Comparison of ENCODE assay signal across 8 cellular contexts in the genomic region with DNA sequence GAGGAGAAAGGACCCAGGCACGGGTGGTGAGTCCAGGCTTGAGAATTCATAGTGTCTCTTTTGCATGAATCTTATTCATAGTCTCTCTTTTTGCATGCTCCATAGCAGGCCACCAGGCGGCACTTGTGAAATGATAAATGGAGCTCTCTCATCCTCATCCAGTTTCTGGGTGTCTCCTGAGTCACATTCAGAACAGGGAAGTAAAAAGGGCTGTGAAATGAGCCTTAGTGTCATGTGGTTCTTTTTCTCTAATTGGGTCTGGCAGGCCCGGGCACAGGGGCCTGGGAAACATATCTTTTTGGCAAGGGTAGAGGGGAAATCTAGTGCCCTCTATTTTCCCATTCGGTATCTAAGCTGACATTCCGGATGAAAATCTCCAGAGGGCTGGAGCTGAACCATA. TPM values are rescaled to one million over a fixed set of nuclear protein-coding genes. Genes with fewer than 3 reads are reported as not detected.
DNase-seq lines count a peak whose midpoint lies in the region; ATAC-seq and TF ChIP-seq lines count a peak whose summit lies in the region.

No MANE protein-coding gene starts in this region.

- no peaks in the 10 kb centered on the region for H3K79me2 ChIP-seq in Loucy (ENCODE audit: insufficient read depth, low read length)
- H3K79me2 ChIP-seq in hepatocyte = no peaks in the 10 kb centered on the region

- WGBS in hepatocyte (ENCODE audit: low lambda C conversion rate, missing lambda C conversion rate) = 73% methylated on average over 5 of the region's 5 CpGs
- WGBS in stomach, 5 donors = 46 to 63% (median 48%) methylated on average over 5 of the region's 5 CpGs

- no peak for TF ChIP-seq POLR2A in stomach (IDR thresholded peaks at IDR 0.05)

- H3K27ac ChIP-seq in hepatocyte (no peak overlapping the region), stomach (peak overlapping the region in 3 of 5 donors; percentile 40 to 49 (median 40))

- H3F3A ChIP-seq in Loucy (ENCODE audit: low read depth) = no peaks in the 10 kb centered on the region

- intact Hi-C loops in stomach (cut with DNase I; ENCODE audit: low total_unique reads) = no loop called here

- H3K9me2 ChIP-seq in Loucy (replicated peaks; ENCODE audit: low read depth, low read length) (no peaks in the 10 kb centered on the region), hepatocyte (replicated peaks; ENCODE audit: insufficient read depth) (no peaks in the 10 kb centered on the region)

- ATAC-seq in HG03097 (IDR thresholded peaks at IDR 0.05; ENCODE audit: low FRiP score, unreplicated experiment) = no peak

- 0 out of 2 replicates have a peak overlapping the region, but pooled peaks have one; percentile 5 for H2AFZ ChIP-seq in Loucy (ENCODE audit: low read length)
- H2AFZ ChIP-seq in hepatocyte = no peak overlapping the region

- H3K4me3 ChIP-seq in Loucy (ENCODE audit: low read length, poor library complexity, severe bottlenecking) (no peak overlapping the region), hepatocyte (no peak overlapping the region), stomach (no peak overlapping the region)

- H3K27me3 ChIP-seq in Loucy (ENCODE audit: insufficient read depth, low read length, poor library complexity, severe bottlenecking) = no peaks in the 10 kb centered on the region
- no peaks in the 10 kb centered on the region for H3K27me3 ChIP-seq in hepatocyte
- no peaks in the 10 kb centered on the region for H3K27me3 ChIP-seq in stomach

- TF ChIP-seq CTCF in GM20000 (IDR thresholded peaks at IDR 0.05; ENCODE audit: extremely low read depth, missing control alignments) (peak; percentile 18), Loucy (conservative IDR thresholded peaks at IDR 0.05; ENCODE audit: low read length) (peak; percentile 39), hepatocyte (IDR thresholded peaks at IDR 0.05; ENCODE audit: poor library complexity) (peak; percentile 34), stomach (IDR thresholded peaks at IDR 0.05) (peak in 2 of 7 experiments; percentile 22 to 31)

- no peak for TF ChIP-seq EP300 in stomach (IDR thresholded peaks at IDR 0.05)

- H3K9me3 ChIP-seq in Loucy (ENCODE audit: insufficient read depth, low read depth, low read length) (no peaks in the 10 kb centered on the region), hepatocyte (ENCODE audit: low read depth) (no peaks in the 10 kb centered on the region), stomach (no peaks in the 10 kb centered on the region)

- no peak overlapping the region for H3K4me2 ChIP-seq in Loucy (ENCODE audit: low read depth, low read length, poor library complexity, severe bottlenecking)
- no peak overlapping the region for H3K4me2 ChIP-seq in hepatocyte

- H4K20me1 ChIP-seq in Loucy (ENCODE audit: insufficient read depth, low read length, poor library complexity, severe bottlenecking) = no peaks in the 10 kb centered on the region
- H4K20me1 ChIP-seq in hepatocyte (ENCODE audit: insufficient read depth, poor library complexity, severe bottlenecking) = no peaks in the 10 kb centered on the region

- H3K36me3 ChIP-seq in Loucy (ENCODE audit: insufficient read depth, low read length) = no peaks in the 10 kb centered on the region
- no peaks in the 10 kb centered on the region for H3K36me3 ChIP-seq in hepatocyte (replicated peaks; ENCODE audit: insufficient read depth, low read depth)
- no peaks in the 10 kb centered on the region for H3K36me3 ChIP-seq in stomach

- H3K4me1 ChIP-seq in Loucy (ENCODE audit: insufficient read depth, low read length, poor library complexity, severe bottlenecking) (no peaks in the 10 kb centered on the region), hepatocyte (ENCODE audit: insufficient read depth) (no peaks in the 10 kb centered on the region), stomach (peaks cover 0 to 24% (median 10%) of the 10 kb centered on the region in 4 donors)

- H3K9ac ChIP-seq in Loucy (ENCODE audit: low read depth, low read length, poor library complexity, severe bottlenecking) = no peak overlapping the region

- in situ Hi-C loops in Caki2 (cut with HindIII; ENCODE audit: low pct_unique_long_range_greater_than_20kb, low sequenced_read_pairs) = no loop called here

- DNase-seq in Caki2 (ENCODE audit: low read depth) = peak; percentile 50
- peak; percentile 45 for DNase-seq in GM20000 (ENCODE audit: low spot score)
- DNase-seq in amniotic epithelial cell (ENCODE audit: low read depth) = peak; percentile 62
- DNase-seq in hepatocyte (ENCODE audit: low spot score) = peak; percentile 39
- DNase-seq in stomach = peak; percentile 28
- no peak for DNase-seq in NCI-H510A treated with DMSO at 0.1 percent for 48 hours (lab: John Stamatoyannopoulos, UW)

RNA-seq across cellular contexts. Expression of a gene that starts 19.1 kb away (rescaled TPM):
- 3.1 and 9.9 TPM in 2 replicates for total RNA-seq in Caki2 (2014; rRNA removed; shearing (Covaris generic); ENCODE audit: low replicate concordance)
- total RNA-seq in hepatocyte (2.4 and 13.7 TPM in 2 replicates), stomach (10 to 100 TPM in 1 of 5 donors, 1 to 10 TPM in 3, under 1 TPM in 1; 0.29 to 30.4 (median 6.4) TPM)
- polyA plus RNA-seq in hepatocyte (0.52 and 3.1 TPM in 2 replicates), stomach (1 to 10 TPM; 3.1 to 10.0 (median 6.0) TPM)

RNA-seq across cellular contexts. Expression of a gene that starts 26.3 kb away (rescaled TPM):
- 86.9 and 128 TPM in 2 replicates for total RNA-seq in Caki2 (2014; rRNA removed; shearing (Covaris generic); ENCODE audit: low replicate concordance)
- total RNA-seq in hepatocyte (144 TPM in 2 replicates), stomach (100 to 1,000 TPM in 1 of 5 donors, 10 to 100 TPM in 4; 26.3 to 101 (median 73.7) TPM)
- polyA plus RNA-seq in hepatocyte (183 and 192 TPM in 2 replicates), stomach (100 to 1,000 TPM in 1 of 3 donors, 10 to 100 TPM in 2; 54.5 to 106 (median 87.5) TPM)

RNA-seq across cellular contexts. Expression of a gene that starts 43.8 kb away (rescaled TPM):
- not detected in 2 replicates for total RNA-seq in Caki2 (2014; rRNA removed; shearing (Covaris generic); ENCODE audit: low replicate concordance)
- total RNA-seq in hepatocyte (0.37 TPM in 1 of 2 replicates, not detected in the other), stomach (not detected)
- polyA plus RNA-seq in hepatocyte (not detected in 2 replicates), stomach (not detected)
